In the genomic region with DNA sequence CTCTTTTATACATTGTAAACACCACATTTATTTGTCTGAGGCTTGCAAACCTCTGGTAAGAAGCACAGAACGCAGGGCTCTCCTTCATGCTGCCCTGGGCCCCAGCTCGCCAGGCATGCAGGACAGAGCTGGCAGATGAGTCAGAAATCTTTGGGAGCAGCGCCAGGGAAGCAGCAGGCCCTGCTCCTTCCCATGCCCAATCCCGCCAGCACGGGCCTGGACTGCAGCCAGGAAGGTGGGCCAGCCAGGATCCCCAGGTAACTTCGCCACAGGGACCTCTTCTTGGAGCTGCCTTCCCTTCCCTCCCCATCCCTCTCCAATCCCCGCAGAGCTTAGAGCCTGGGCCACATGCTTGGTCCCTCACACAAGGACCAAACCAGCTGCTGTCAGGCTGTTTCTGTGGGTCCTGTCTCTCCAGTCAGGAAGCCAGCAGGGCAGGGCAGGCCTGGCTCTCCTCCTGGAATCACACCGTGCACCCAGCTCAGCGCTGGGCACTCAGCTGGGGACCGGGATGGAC, we compare ENCODE assay signal across 8 cellular contexts. TPM values are rescaled to one million over a fixed set of nuclear protein-coding genes. Genes with fewer than 3 reads are reported as not detected.
A peak's percentile ranks its signal among the peaks of the same experiment; 100 is the strongest.
DNase-seq lines count a peak whose midpoint lies in the region; ATAC-seq and TF ChIP-seq lines count a peak whose summit lies in the region.
"Had no signal": no experiment of that assay in that cellular context is flagged by ENCODE, and none has a peak within 500 bp of the region (broad histone marks: within the 10 kb centered on the region; RNA-seq: fewer than 3 reads in every experiment).

No MANE protein-coding gene starts in this region.

- peak; percentile 60 for DNase-seq in HPDE6-E6E7 (ENCODE audit: extremely low spot score)
- peak; percentile 76 to 85 (median 83) for DNase-seq in right cardiac atrium
- peak; percentile 79 to 84 for DNase-seq in suprapubic skin (ENCODE audit: low spot score in 2 of 2)
- no peak for DNase-seq in OCI-M1 (lab: John Stamatoyannopoulos, UW)

- TF ChIP-seq CTCF in suprapubic skin (IDR thresholded peaks at IDR 0.05) = no peak

- H3K4me1 ChIP-seq in right cardiac atrium (ENCODE audit: control insufficient read depth, insufficient read depth, low read length) (peaks cover 39% of the 10 kb centered on the region), suprapubic skin (peaks cover 74% of the 10 kb centered on the region)
- H3K4me1 ChIP-seq: HAP-1 had no signal

- H3K27me3 ChIP-seq in right cardiac atrium (ENCODE audit: control insufficient read depth, insufficient read depth) (no peaks in the 10 kb centered on the region), suprapubic skin (no peaks in the 10 kb centered on the region)

- intact Hi-C loops in right cardiac atrium (cut with DNase I) = no loop called here

- peak; percentile 57 to 67 for ATAC-seq in right cardiac atrium
- ATAC-seq in GM18511 (IDR thresholded peaks at IDR 0.05; ENCODE audit: unreplicated experiment) = no peak
- no peak for ATAC-seq in HG03108 (IDR thresholded peaks at IDR 0.05; ENCODE audit: unreplicated experiment)

- no peak for TF ChIP-seq EP300 in suprapubic skin (IDR thresholded peaks at IDR 0.05)

- H3K4me3 ChIP-seq in right cardiac atrium (ENCODE audit: low read length) = no peak overlapping the region
- peak overlapping the region; percentile 16 for H3K4me3 ChIP-seq in suprapubic skin
- H3K4me3 ChIP-seq: HAP-1 had no signal

- no peaks in the 10 kb centered on the region for H3K9me3 ChIP-seq in right cardiac atrium (ENCODE audit: control insufficient read depth, low read length)
- no peaks in the 10 kb centered on the region for H3K9me3 ChIP-seq in suprapubic skin
- H3K9me3 ChIP-seq: HAP-1 had no signal

- WGBS in adipose tissue, 3 donors = 31 to 64% (median 33%) methylated on average over 10 of the region's 10 CpGs
- WGBS in right cardiac atrium = 21% methylated on average over 10 of the region's 10 CpGs
- WGBS in suprapubic skin = 0% methylated on average over 4 of the region's 10 CpGs

- H3K27ac ChIP-seq in adipose tissue (ENCODE audit: low read depth, low read length) (peak overlapping the region; percentile 88), right cardiac atrium (ENCODE audit: low read length) (peak overlapping the region; percentile 98), suprapubic skin (peak overlapping the region; percentile 92)

- TF ChIP-seq POLR2A in suprapubic skin (IDR thresholded peaks at IDR 0.05) = no peak

- peaks cover 11% of the 10 kb centered on the region for H3K36me3 ChIP-seq in suprapubic skin
- H3K36me3 ChIP-seq: HAP-1 had no signal

RNA-seq across cellular contexts. Expression of a gene that starts 8.8 kb away (rescaled TPM):
- polyA plus RNA-seq in adipose tissue = 10 to 100 TPM; 10.3 to 17.6 (median 14.4) TPM
- 10 to 100 TPM; 14.9 to 19.0 (median 17.8) TPM for total RNA-seq in right cardiac atrium
- 24.3 TPM for polyA plus RNA-seq in right cardiac atrium
- total RNA-seq in suprapubic skin = 10 to 100 TPM in 3 of 4 donors, 1 to 10 TPM in 1; 9.7 to 25.3 (median 10.7) TPM

RNA-seq across cellular contexts. Expression of a gene that starts 11.2 kb away (rescaled TPM):
- polyA plus RNA-seq in adipose tissue (10 to 100 TPM; 10.5 to 47.9 (median 32.6) TPM), right cardiac atrium (18.1 TPM)
- total RNA-seq in right cardiac atrium (10 to 100 TPM; 21.9 to 35.4 (median 26.6) TPM), suprapubic skin (100 to 1,000 TPM in 1 of 4 donors, 10 to 100 TPM in 3; 59.2 to 111 (median 82.5) TPM)

RNA-seq across cellular contexts. Expression of a gene that starts 57.0 kb away (rescaled TPM):
- polyA plus RNA-seq in adipose tissue (10 to 100 TPM in 1 of 3 donors, 1 to 10 TPM in 2; 4.2 to 15.7 (median 6.7) TPM), right cardiac atrium (29.8 TPM)
- total RNA-seq in right cardiac atrium (10 to 100 TPM; 17.4 to 41.0 (median 18.6) TPM), suprapubic skin (10 to 100 TPM in 1 of 4 donors, 1 to 10 TPM in 3; 4.3 to 12.1 (median 7.3) TPM)

Comparison
In these comparisons a context has a peak if more than half of its experiments do, and no peak if none do; other contexts are left out.
1. ATAC-seq: peak in right cardiac atrium (2 of 2); none in GM18511 (single experiment) and HG03108 (single experiment).
2. Peak in every context shown above with its lines, with median percentiles within 50 percentile points of each other: H3K27ac ChIP-seq.